In the genomic region with DNA sequence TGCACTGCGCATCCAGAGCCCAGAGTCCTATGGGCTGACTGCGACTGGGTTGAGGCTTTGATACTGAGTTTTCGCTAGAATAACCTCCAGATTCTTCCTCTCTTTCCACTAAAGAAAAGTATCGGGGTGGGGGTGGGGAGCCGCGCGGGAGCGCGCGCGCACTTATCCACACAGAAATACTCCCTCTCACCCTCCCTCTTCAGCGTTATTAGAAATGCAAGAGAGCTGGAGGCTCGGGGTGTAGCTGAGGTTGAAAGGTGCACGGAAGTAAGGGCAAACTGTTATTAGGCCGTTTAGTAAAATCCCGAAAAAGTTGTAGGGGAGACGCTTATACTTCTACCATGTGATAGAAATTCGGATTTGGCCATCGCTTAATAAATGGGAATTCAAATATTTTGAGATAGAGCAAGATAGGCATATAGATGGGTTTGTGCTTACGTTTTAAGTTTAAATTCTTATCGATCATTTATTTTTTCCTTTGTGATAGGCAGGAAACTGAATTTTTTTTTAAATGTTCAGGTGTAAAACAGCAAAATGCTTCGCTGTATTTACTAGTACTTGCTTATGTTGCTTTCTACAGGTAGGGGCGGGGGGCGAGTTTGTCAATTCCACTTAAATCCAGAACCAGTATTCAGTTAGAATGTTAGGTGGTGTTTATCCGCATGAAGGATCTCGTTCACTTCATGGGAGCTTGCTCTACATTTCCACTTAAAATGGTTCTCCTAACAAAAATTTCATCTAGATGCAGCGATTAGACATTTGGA, we compare ENCODE assay signal across 8 cellular contexts. TPM values are rescaled to one million over a fixed set of nuclear protein-coding genes. Genes with fewer than 3 reads are reported as not detected.
DNase-seq lines count a peak whose midpoint lies in the region; ATAC-seq, FAIRE-seq and TF ChIP-seq lines count a peak whose summit lies in the region.

No MANE protein-coding gene starts in this region.

- intact Hi-C loops in activated naive CD4-positive, alpha-beta T cell treated with anti-CD3 and anti-CD28 coated beads for 36 hours (cut with micrococcal nuclease) = loop anchor here (1.0 to 10.0 kb wide), 4 partner anchors 141 to 1453 kb away; a partner anchor contains a TSS
- intact Hi-C loops in HepG2 (cut with micrococcal nuclease; ENCODE audit: unreplicated experiment) = loop anchor here (1.0 to 5.0 kb wide), 7 partner anchors 9 to 1511 kb away; a partner anchor contains a TSS

- H3K4me1 ChIP-seq in HepG2 (ENCODE audit: insufficient read depth, low read length) = peaks cover 56% of the 10 kb centered on the region

- H3K9ac ChIP-seq in HepG2 (ENCODE audit: insufficient read depth, low read depth, low read length) = peak overlapping the region; percentile 98

- H3K27ac Mint-ChIP-seq in activated naive CD4-positive, alpha-beta T cell treated with anti-CD3 and anti-CD28 coated beads for 36 hours = peak overlapping the region; percentile 92

- BruUV-seq in HepG2 (replicated peaks; lab: Mats Ljungman, UMichigan) = no TSS peak

- TF ChIP-seq POLR2A in HepG2 (IDR thresholded peaks at IDR 0.05; ENCODE audit: insufficient read depth in 1 of 2, low read depth in 2 of 2, low read length in 2 of 2) = peak in 1 of 2 experiments; percentile 76; a peak in 2 of 4 replicates

- under 1% methylated on average over 27 of the region's 27 CpGs for WGBS in HepG2 (ENCODE audit: low lambda C conversion rate)

- H2AFZ ChIP-seq in HepG2 (ENCODE audit: low read length) = no peak overlapping the region

- in situ Hi-C loops in HepG2 (cut with HindIII; ENCODE audit: extremely low pct_ligation_motif_present, low pct_unique_long_range_greater_than_20kb) = loop anchor here (5.0 kb wide), 2 partner anchors 124 to 484 kb away; a partner anchor contains a TSS

- H3K4me3 Mint-ChIP-seq in activated naive CD4-positive, alpha-beta T cell treated with anti-CD3 and anti-CD28 coated beads for 36 hours = peak overlapping the region; percentile 95

- no peak for TF ChIP-seq RAD21 in HepG2 (CRISPR knock-in tag; IDR thresholded peaks at IDR 0.05)

- FAIRE-seq in HepG2 (lab: Jason Lieb, UNC) = peak; percentile 28

- POLR2A ChIA-PET in HepG2 (lab: Yijun Ruan, JAX) = interaction anchor here (0.6 to 3.0 kb wide), 7 partner anchors 9 to 658 kb away, joined by 3 to 89 read pairs (median 4); a partner anchor contains a TSS

- peaks cover 0 to 6% of the 10 kb centered on the region in 2 experiments; a peak in 1 of 5 replicates for H3K27me3 ChIP-seq in HepG2 (ENCODE audit: control insufficient read depth in 1 of 2, insufficient read depth in 2 of 2, low read length in 2 of 2)

- peaks cover 3% of the 10 kb centered on the region for H3K36me3 Mint-ChIP-seq in activated naive CD4-positive, alpha-beta T cell treated with anti-CD3 and anti-CD28 coated beads for 36 hours (ENCODE audit: low read depth)

- peak overlapping the region; percentile 93 for H3K4me3 ChIP-seq in coronary artery
- H3K4me3 ChIP-seq in HepG2 (replicated peaks in 1 of 3; ENCODE audit: insufficient read depth in 1 of 3, low read depth in 2 of 3, low read length in 3 of 3) = peak overlapping the region; percentile 90 to 99 (median 99)

- peaks cover 38% of the 10 kb centered on the region for H4K20me1 ChIP-seq in HepG2 (ENCODE audit: insufficient read depth, low read length)

- peaks cover 44% of the 10 kb centered on the region for H3K4me1 Mint-ChIP-seq in activated naive CD4-positive, alpha-beta T cell treated with anti-CD3 and anti-CD28 coated beads for 36 hours (ENCODE audit: low read depth)

- H3K9me3 Mint-ChIP-seq in activated naive CD4-positive, alpha-beta T cell treated with anti-CD3 and anti-CD28 coated beads for 36 hours = no peaks in the 10 kb centered on the region

- peak overlapping the region; percentile 78 for H3K4me2 ChIP-seq in HepG2 (ENCODE audit: low read depth, low read length)

- TF ChIP-seq EP300 in HepG2 (IDR thresholded peaks at IDR 0.05; ENCODE audit: low read depth in 2 of 2, low read length in 2 of 2) (no peak), HepG2 (CRISPR knock-in tag; IDR thresholded peaks at IDR 0.05; ENCODE audit: borderline replicate concordance) (no peak)

- peak; percentile 11 for ATAC-seq in HepG2

- H3K27me3 Mint-ChIP-seq in activated naive CD4-positive, alpha-beta T cell treated with anti-CD3 and anti-CD28 coated beads for 36 hours (ENCODE audit: low read depth) = peaks cover 2% of the 10 kb centered on the region

- no peak for TF ChIP-seq CTCF in coronary artery (IDR thresholded peaks at IDR 0.05)
- no peak for TF ChIP-seq CTCF in HepG2 (CRISPR knock-in tag; IDR thresholded peaks at IDR 0.05)

- no peaks in the 10 kb centered on the region for H3K36me3 ChIP-seq in HepG2 (replicated peaks in 1 of 2; ENCODE audit: control insufficient read depth in 1 of 2, insufficient read depth in 2 of 2, low read length in 2 of 2)

- DNase-seq in activated naive CD4-positive, alpha-beta T cell treated with anti-CD3 and anti-CD28 coated beads for 36 hours = no peak
- no peak for DNase-seq in activated naive CD4-positive, alpha-beta T cell treated with anti-CD3 and anti-CD28 coated beads, Interleukin-2, amount 50 U/mL, for 16 hours
- peak; percentile 96 for DNase-seq in HuH-7.5 (ENCODE audit: low spot score)
- DNase-seq in SHP77 treated with DMSO at 0.1 percent for 48 hours (lab: John Stamatoyannopoulos, UW) = peak; percentile 56
- DNase-seq in coronary artery (ENCODE audit: low spot score) = peak; percentile 77
- DNase-seq in HepG2 (ENCODE audit: low spot score) = peak; percentile 70
- peak; percentile 74 for DNase-seq in superior temporal gyrus (ENCODE audit: extremely low spot score)
- no peak for DNase-seq in amniotic stem cell (lab: John Stamatoyannopoulos, UW)

- H3K79me2 ChIP-seq in HepG2 (ENCODE audit: insufficient read depth, low read length) = peaks cover 60% of the 10 kb centered on the region

- no peaks in the 10 kb centered on the region for H3K9me3 ChIP-seq in HepG2 (ENCODE audit: low read length)

- H3K27ac ChIP-seq in coronary artery (peak overlapping the region; percentile 98 to 100), HepG2 (ENCODE audit: extremely low read length, insufficient read depth, low read length) (peak overlapping the region; percentile 86)

- CTCF ChIA-PET in activated naive CD4-positive, alpha-beta T cell treated with anti-CD3 and anti-CD28 coated beads for 36 hours (lab: Charles Lee) = interaction anchor here (0.6 kb wide), 3 partner anchors 380 to 482 kb away, joined by 3 to 4 read pairs (median 4); no protein-coding TSS in a partner anchor
- CTCF ChIA-PET in HepG2 (lab: Yijun Ruan, JAX; ENCODE audit: low intra/inter-chr PET ratio, low total read pairs) = no interaction called here

TF ChIP-seq in HepG2, 621 proteins besides CTCF, POLR2A, EP300 and RAD21 (continues in another document):
- TF ChIP-seq CHD2 (IDR thresholded peaks at IDR 0.05; ENCODE audit: low read depth, low read length) = peak; percentile 66; the same call in 1 of the 2 replicates
- TF ChIP-seq, protein P1, sequence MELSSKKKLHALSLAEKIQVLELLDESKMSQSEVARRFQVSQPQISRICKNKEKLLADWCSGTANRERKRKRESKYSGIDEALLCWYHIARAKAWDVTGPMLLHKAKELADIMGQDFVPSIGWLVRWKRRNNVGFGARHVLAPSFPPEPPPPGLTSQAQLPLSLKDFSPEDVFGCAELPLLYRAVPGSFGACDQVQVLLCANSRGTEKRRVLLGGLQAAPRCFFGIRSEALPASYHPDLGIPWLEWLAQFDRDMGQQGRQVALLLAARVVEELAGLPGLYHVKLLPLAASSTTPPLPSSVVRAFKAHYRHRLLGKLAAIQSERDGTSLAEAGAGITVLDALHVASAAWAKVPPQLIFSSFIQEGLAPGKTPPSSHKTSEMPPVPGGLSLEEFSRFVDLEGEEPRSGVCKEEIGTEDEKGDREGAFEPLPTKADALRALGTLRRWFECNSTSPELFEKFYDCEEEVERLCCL (CRISPR knock-in tag; IDR thresholded peaks at IDR 0.05; ENCODE audit: borderline replicate concordance) = peak; percentile 95; the same call in 1 of the 2 replicates
- TF ChIP-seq ZNF234 (CRISPR knock-in tag; conservative IDR thresholded peaks at IDR 0.05) = no peak
- no peak; the same call in 1 of the 2 replicates for TF ChIP-seq TAF1 (CRISPR knock-in tag; IDR thresholded peaks at IDR 0.05)
- 0 out of 2 replicates have a peak, but pooled peaks have one; percentile 23 for TF ChIP-seq SALL1 (CRISPR knock-in tag; IDR thresholded peaks at IDR 0.05)
- TF ChIP-seq ZSCAN9 (CRISPR knock-in tag; IDR thresholded peaks at IDR 0.05; ENCODE audit: borderline replicate concordance) = peak; percentile 56; the same call in 1 of the 2 replicates
- peak; percentile 19; the same call in 1 of the 2 replicates for TF ChIP-seq ERF (CRISPR knock-in tag; IDR thresholded peaks at IDR 0.05)

RNA-seq across cellular contexts. Expression of a gene that starts 1.1 kb away (rescaled TPM):
- 10 to 100 TPM; 37.0 to 38.5 TPM for total RNA-seq in activated naive CD4-positive, alpha-beta T cell treated with anti-CD3 and anti-CD28 coated beads for 36 hours
- total RNA-seq in HepG2 (2016; rRNA removed; fragmentation: Illumina TruSeq; extraction: Trizol) = 144 and 251 TPM in 2 replicates
- total RNA-seq in HepG2 (2016; cell fraction: cytosol; rRNA removed; fragmentation: Illumina TruSeq; extraction: Trizol; ENCODE audit: low read depth) = 107 and 120 TPM in 2 replicates
- 143 and 234 TPM in 2 replicates for total RNA-seq in HepG2 (2016; cell fraction: insoluble cytoplasmic fraction; rRNA removed; fragmentation: Illumina TruSeq; extraction: Trizol)
- 251 and 354 TPM in 2 replicates for total RNA-seq in HepG2 (2016; cell fraction: membrane; rRNA removed; fragmentation: Illumina TruSeq; extraction: Trizol)
- total RNA-seq in HepG2 (2016; cell fraction: nucleus; rRNA removed; fragmentation: Illumina TruSeq; extraction: Trizol) = 126 and 127 TPM in 2 replicates
- polyA plus RNA-seq in HepG2 (2011; rRNA removed) = 33.2 and 33.7 TPM in 2 replicates
- polyA plus RNA-seq in HepG2 (2011; cell fraction: cytosol; rRNA removed) = 9.5 and 23.4 TPM in 2 replicates
- 16.4 and 21.5 TPM in 2 replicates for polyA plus RNA-seq in HepG2 (2011; cell fraction: nucleus; rRNA removed)
- polyA plus RNA-seq in HepG2 (2012) = 66.9 and 68.2 TPM in 2 replicates
- polyA plus RNA-seq in HepG2 (2016; cell fraction: cytosol; fragmentation: Illumina TruSeq; extraction: Trizol; ENCODE audit: low read depth) = 7.1 and 8.7 TPM in 2 replicates
- polyA plus RNA-seq in HepG2 (2016; cell fraction: insoluble cytoplasmic fraction; fragmentation: Illumina TruSeq; extraction: Trizol; ENCODE audit: low read depth) = 97.2 and 109 TPM in 2 replicates
- 24.4 and 27.7 TPM in 2 replicates for polyA plus RNA-seq in HepG2 (2016; cell fraction: membrane; fragmentation: Illumina TruSeq; extraction: Trizol; ENCODE audit: low read depth)
- 58.3 and 60.5 TPM in 2 replicates for polyA plus RNA-seq in HepG2 (2016; cell fraction: nucleus; fragmentation: Illumina TruSeq; extraction: Trizol; ENCODE audit: insufficient read depth, low read depth)
- 32.3 and 33.4 TPM in 2 replicates for polyA minus RNA-seq in HepG2 (2011; rRNA and poly(A)+ RNA removed; ENCODE audit: low replicate concordance)
- polyA minus RNA-seq in HepG2 (2011; cell fraction: cytosol; rRNA and poly(A)+ RNA removed) = 126 and 147 TPM in 2 replicates
- polyA minus RNA-seq in HepG2 (2011; cell fraction: nucleus; rRNA and poly(A)+ RNA removed) = 187 and 220 TPM in 2 replicates

Comparison
In these comparisons a context has a peak if more than half of its experiments do, and no peak if none do; other contexts are left out.
1. DNase-seq: peak in HuH-7.5 (single experiment), SHP77 treated with DMSO at 0.1 percent for 48 hours (single experiment), coronary artery (single experiment), HepG2 (single experiment) and superior temporal gyrus (single experiment); none in activated naive CD4-positive, alpha-beta T cell treated with anti-CD3 and anti-CD28 coated beads for 36 hours (single experiment), activated naive CD4-positive, alpha-beta T cell treated with anti-CD3 and anti-CD28 coated beads, Interleukin-2, amount 50 U/mL, for 16 hours (single experiment) and amniotic stem cell (single experiment).